In genomic region chr16:85613609-85614337, GRCh38 we compare ENCODE assay signal across 8 cellular contexts. TPM values are rescaled to one million over a fixed set of nuclear protein-coding genes. Genes with fewer than 3 reads are reported as not detected.
DNase-seq lines count a peak whose midpoint lies in the region; ATAC-seq, FAIRE-seq and TF ChIP-seq lines count a peak whose summit lies in the region.

No MANE protein-coding gene starts in this region.

- no peaks in the 10 kb centered on the region for H3K9me3 Mint-ChIP-seq in CD4-positive, alpha-beta T cell
- H3K9me3 Mint-ChIP-seq in chondrocyte (ENCODE audit: low read depth), result no peaks in the 10 kb centered on the region

- no peaks in the 10 kb centered on the region for H3K36me3 ChIP-seq in upper lobe of right lung

- POLR2A ChIA-PET in CD4-positive, alpha-beta T cell (lab: Charles Lee), result interaction anchor here (0.6 to 1.8 kb wide), 5 partner anchors 56 to 197 kb away, joined by 3 to 10 read pairs (median 4); no protein-coding TSS in a partner anchor

- CTCF ChIA-PET in CD4-positive, alpha-beta T cell (lab: Charles Lee), result interaction anchor here (1.8 kb wide), 1 partner anchor 193 kb away, joined by 10 read pairs; no protein-coding TSS in a partner anchor

- H3K27me3 ChIP-seq in CD4-positive, alpha-beta T cell (ENCODE audit: control insufficient read depth, insufficient read depth, low read length), result peaks cover 7% of the 10 kb centered on the region
- H3K27me3 ChIP-seq in HL-60 (ENCODE audit: insufficient read depth, poor library complexity, severe bottlenecking) (no peaks in the 10 kb centered on the region), upper lobe of right lung (no peaks in the 10 kb centered on the region)

- WGBS in lower leg skin, 2 donors, result 1 to 8% methylated on average over 31 to 53 of the region's 67 CpGs

- H3K4me1 ChIP-seq in upper lobe of right lung, result peaks cover 61% of the 10 kb centered on the region

- H3K27ac Mint-ChIP-seq in CD4-positive, alpha-beta T cell, result no peak overlapping the region
- no peak overlapping the region for H3K27ac Mint-ChIP-seq in chondrocyte (ENCODE audit: unreplicated experiment)

- H3K4me1 Mint-ChIP-seq in CD4-positive, alpha-beta T cell (ENCODE audit: low read depth), result peaks cover 33% of the 10 kb centered on the region
- H3K4me1 Mint-ChIP-seq in chondrocyte (ENCODE audit: low read depth), result peaks cover 22% of the 10 kb centered on the region

- H3K9me3 ChIP-seq in CD4-positive, alpha-beta T cell (ENCODE audit: control insufficient read depth, low read length), result no peaks in the 10 kb centered on the region
- no peaks in the 10 kb centered on the region for H3K9me3 ChIP-seq in upper lobe of right lung

- TF ChIP-seq CTCF in CD4-positive, alpha-beta T cell (IDR thresholded peaks at IDR 0.05), result no peak
- TF ChIP-seq CTCF in HL-60 (IDR thresholded peaks at IDR 0.05; ENCODE audit: insufficient read depth, low read length) (no peak), chondrocyte (IDR thresholded peaks at IDR 0.05) (no peak), lower leg skin (IDR thresholded peaks at IDR 0.05) (no peak), upper lobe of right lung (IDR thresholded peaks at IDR 0.05) (no peak)

- no peak for ATAC-seq in CD4-positive, alpha-beta T cell (ENCODE audit: poor library complexity)
- no peak for ATAC-seq in upper lobe of right lung
- ATAC-seq in HG02763 (IDR thresholded peaks at IDR 0.05; ENCODE audit: unreplicated experiment), result no peak

- TF ChIP-seq POLR2A in lower leg skin (IDR thresholded peaks at IDR 0.05), result no peak

- peak overlapping the region; percentile 69 for H3K4me3 Mint-ChIP-seq in CD4-positive, alpha-beta T cell
- peak overlapping the region; percentile 12 for H3K4me3 Mint-ChIP-seq in chondrocyte (ENCODE audit: unreplicated experiment)

- H3K4me3 ChIP-seq in HL-60 (replicated peaks; ENCODE audit: insufficient read depth, low read length), result peak overlapping the region; percentile 64
- peak overlapping the region; percentile 47 for H3K4me3 ChIP-seq in lower leg skin (ENCODE audit: low read depth, poor library complexity, severe bottlenecking)
- H3K4me3 ChIP-seq in upper lobe of right lung, result peak overlapping the region; percentile 73

- FAIRE-seq in RCC 7860 (lab: Jason Lieb, UNC), result no peak

- no peak overlapping the region for H3K27ac ChIP-seq in CD4-positive, alpha-beta T cell (ENCODE audit: low read depth, low read length)
- H3K27ac ChIP-seq in HL-60 (replicated peaks) (peak overlapping the region; percentile 97), upper lobe of right lung (peak overlapping the region; percentile 92)

- peaks cover 29% of the 10 kb centered on the region for H3K27me3 Mint-ChIP-seq in CD4-positive, alpha-beta T cell
- peaks cover 2% of the 10 kb centered on the region for H3K27me3 Mint-ChIP-seq in chondrocyte (ENCODE audit: low read depth)

- intact Hi-C loops in CD4-positive, alpha-beta T cell (cut with DNase I, micrococcal nuclease), result loop anchor here in 1 of 2 experiments (2.0 to 10.0 kb wide), 2 partner anchors 307 to 339 kb away; no protein-coding TSS in a partner anchor
- intact Hi-C loops in lower leg skin (cut with DNase I; ENCODE audit: low total_unique reads), result loop anchor here (10.0 kb wide), 1 partner anchor 309 kb away; no protein-coding TSS in a partner anchor
- intact Hi-C loops in upper lobe of right lung (cut with DNase I), result no loop called here

- DNase-seq in CD4-positive, alpha-beta T cell, result no peak
- DNase-seq in HL-60 (ENCODE audit: low read depth in 1 of 2, low spot score in 1 of 2) (peak; percentile 41 to 43), RCC 7860 (ENCODE audit: low spot score) (peak; percentile 41), chondrocyte (ENCODE audit: low spot score) (no peak), lower leg skin (ENCODE audit: low spot score in 2 of 2) (peak; percentile 41 to 94), upper lobe of right lung (peak; percentile 83), RPMI8226 (no peak)

- H3K36me3 Mint-ChIP-seq in CD4-positive, alpha-beta T cell (ENCODE audit: low read depth), result no peaks in the 10 kb centered on the region
- H3K36me3 Mint-ChIP-seq in chondrocyte (ENCODE audit: low read depth), result no peaks in the 10 kb centered on the region

RNA-seq across cellular contexts. Expression of gene GSE1, which starts 0.7 kb away (rescaled TPM):
- 10 to 100 TPM; 11.7 to 13.7 TPM for total RNA-seq in CD4-positive, alpha-beta T cell
- total RNA-seq in chondrocyte (22.6 to 37.1 TPM (median 24.0 TPM) in 3 replicates), lower leg skin (100 to 1,000 TPM in 1 of 4 donors, 10 to 100 TPM in 3; 62.9 to 113 (median 69.9) TPM), upper lobe of right lung (87.2 TPM)

Comparison
In these comparisons a context has a peak if more than half of its experiments do, and no peak if none do; other contexts are left out.
1. DNase-seq: peak in HL-60 (2 of 2), RCC 7860 (single experiment), lower leg skin (2 of 2) and upper lobe of right lung (single experiment); none in CD4-positive, alpha-beta T cell (0 of 10), chondrocyte (single experiment) and RPMI8226 (single experiment).
2. Peak in every context shown above with its lines, with median percentiles within 50 percentile points of each other: H3K4me3 ChIP-seq.